ENCODE assay signal across 23 cellular contexts in the genomic region with DNA sequence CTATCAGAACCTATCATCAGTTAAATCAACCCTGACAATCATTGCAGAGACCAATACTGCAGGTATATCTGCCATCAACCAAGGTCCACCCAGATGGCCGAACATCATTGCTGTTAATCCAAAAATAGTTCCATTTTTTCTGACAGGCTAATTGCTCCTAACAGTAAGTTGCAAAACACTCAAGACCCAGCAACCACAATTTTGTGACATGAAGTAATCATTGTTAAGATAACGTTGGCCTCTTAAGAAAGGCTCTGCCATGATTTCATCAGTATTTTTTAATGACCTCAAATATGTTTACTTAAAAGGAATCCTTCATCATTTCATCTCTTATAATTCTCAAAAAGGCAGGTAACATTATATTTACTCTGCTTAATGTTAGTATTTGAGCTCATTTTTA.
"Had no signal": no experiment of that assay in that cellular context is flagged by ENCODE, and none has a peak within 500 bp of the region (broad histone marks: within the 10 kb centered on the region; RNA-seq: fewer than 3 reads in every experiment).

No MANE protein-coding gene starts in this region.

- H3K4me3 ChIP-seq: body of pancreas, cardiac muscle cell, SJCRH30 had no signal

- DNase-seq: activated CD4-positive, alpha-beta T cell treated with anti-CD3 and anti-CD28 coated beads for 4 hours; activated CD8-positive, alpha-beta memory T cell treated with anti-CD3 and anti-CD28 coated beads, Interleukin-2, amount 50 U/mL, for 4 hours; activated CD8-positive, alpha-beta T cell treated with anti-CD3 and anti-CD28 coated beads for 36 hours; activated gamma-delta T cell treated with Interleukin-2 at 50 U/mL for 16 hours; activated naive CD4-positive, alpha-beta T cell treated with anti-CD3 and anti-CD28 coated beads, Interleukin-2, amount 10 ng/mL, durations not matched to agents 7 days and 5 days; activated naive CD8-positive, alpha-beta T cell treated with anti-CD3 and anti-CD28 coated beads for 36 hours; activated T-cell treated with anti-CD3 and anti-CD28 coated beads, Interleukin-2, amount 50 U/mL, for 72 hours; anterior cingulate cortex; body of pancreas; Kasumi-1; KBM-7; NCI-H1105; NCI-H1436; NCI-H1694 treated with DMSO at 0.1 percent for 48 hours; NCI-H2029 treated with DMSO at 0.1 percent for 48 hours; NCI-H345; NCI-H510A treated with DMSO at 0.1 percent for 48 hours; NCI-H69; NK-92 treated with Interleukin-12 subunit alpha and Interleukin-12 subunit beta, amount 100 ng/mL, for 24 hours; RPMI8226; SK-N-SH had no signal

- H3K9me3 ChIP-seq: body of pancreas, SJCRH30, SK-N-SH had no signal

- H3K9ac ChIP-seq: SK-N-SH had no signal

- H3K27ac ChIP-seq: body of pancreas, cardiac muscle cell, SJCRH30 had no signal

- H3K4me1 ChIP-seq: body of pancreas, SJCRH30 had no signal

- H3K9me2 ChIP-seq: SK-N-SH had no signal

- H3K27me3 ChIP-seq: body of pancreas, cardiac muscle cell, SJCRH30 had no signal

- H3K4me2 ChIP-seq: SK-N-SH had no signal

- H3K36me3 ChIP-seq: cardiac muscle cell, SJCRH30 had no signal
